In the genomic region with DNA sequence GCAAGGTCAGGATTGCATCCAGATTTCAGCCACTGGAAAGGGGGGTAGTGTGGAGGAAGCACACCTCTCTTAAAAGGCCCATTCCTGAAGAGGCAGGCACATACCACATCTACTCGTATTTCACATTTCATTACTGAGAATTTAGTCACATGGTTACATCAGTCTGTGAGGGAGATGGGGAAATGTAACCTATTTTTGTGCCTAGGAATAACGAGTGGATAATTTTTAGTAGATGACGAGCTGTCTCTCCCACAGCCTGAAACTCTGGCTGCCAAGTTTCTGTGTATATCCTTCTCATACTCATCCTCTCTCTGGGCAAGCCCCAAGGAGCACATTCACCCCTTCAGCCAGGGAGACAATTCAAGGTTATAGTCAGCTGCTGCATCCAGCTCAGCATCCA, we compare ENCODE assay signal across 1 cellular context.
TF ChIP-seq lines count a peak whose summit lies in the region.

No MANE protein-coding gene starts in this region.

TF ChIP-seq in H1, 55 proteins besides CTCF, POLR2A, EP300 and RAD21:
- TF ChIP-seq, protein P1, sequence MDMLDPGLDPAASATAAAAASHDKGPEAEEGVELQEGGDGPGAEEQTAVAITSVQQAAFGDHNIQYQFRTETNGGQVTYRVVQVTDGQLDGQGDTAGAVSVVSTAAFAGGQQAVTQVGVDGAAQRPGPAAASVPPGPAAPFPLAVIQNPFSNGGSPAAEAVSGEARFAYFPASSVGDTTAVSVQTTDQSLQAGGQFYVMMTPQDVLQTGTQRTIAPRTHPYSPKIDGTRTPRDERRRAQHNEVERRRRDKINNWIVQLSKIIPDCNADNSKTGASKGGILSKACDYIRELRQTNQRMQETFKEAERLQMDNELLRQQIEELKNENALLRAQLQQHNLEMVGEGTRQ (IDR thresholded peaks at IDR 0.05; ENCODE audit: low read length), result no peak
- TF ChIP-seq HDAC6 (IDR thresholded peaks at IDR 0.05; ENCODE audit: low read depth, low read length) (no peak), EGR1 (IDR thresholded peaks at IDR 0.05; ENCODE audit: borderline replicate concordance, low read depth, low read length) (no peak), RBBP5 (IDR thresholded peaks at IDR 0.05; ENCODE audit: borderline replicate concordance, low read depth, low read length) (no peak), TEAD4 (IDR thresholded peaks at IDR 0.05; ENCODE audit: low read depth, low read length) (no peak), SUZ12 (IDR thresholded peaks at IDR 0.05; ENCODE audit: low read length) (no peak), RFX5 (IDR thresholded peaks at IDR 0.05; ENCODE audit: borderline replicate concordance, low read depth, low read length) (no peak), SP2 (IDR thresholded peaks at IDR 0.05; ENCODE audit: low read length) (no peak), RXRA (IDR thresholded peaks at IDR 0.05; ENCODE audit: insufficient read depth, low read depth, low read length) (no peak), ZNF274 (IDR thresholded peaks at IDR 0.05; ENCODE audit: borderline replicate concordance, extremely low read depth, low read length) (no peak), CEBPB (IDR thresholded peaks at IDR 0.05; ENCODE audit: low read depth, low read length) (no peak), CTBP2 (IDR thresholded peaks at IDR 0.05; ENCODE audit: borderline replicate concordance, insufficient read depth, insufficient read length, low read length) (no peak)
- TF ChIP-seq, protein P2, sequence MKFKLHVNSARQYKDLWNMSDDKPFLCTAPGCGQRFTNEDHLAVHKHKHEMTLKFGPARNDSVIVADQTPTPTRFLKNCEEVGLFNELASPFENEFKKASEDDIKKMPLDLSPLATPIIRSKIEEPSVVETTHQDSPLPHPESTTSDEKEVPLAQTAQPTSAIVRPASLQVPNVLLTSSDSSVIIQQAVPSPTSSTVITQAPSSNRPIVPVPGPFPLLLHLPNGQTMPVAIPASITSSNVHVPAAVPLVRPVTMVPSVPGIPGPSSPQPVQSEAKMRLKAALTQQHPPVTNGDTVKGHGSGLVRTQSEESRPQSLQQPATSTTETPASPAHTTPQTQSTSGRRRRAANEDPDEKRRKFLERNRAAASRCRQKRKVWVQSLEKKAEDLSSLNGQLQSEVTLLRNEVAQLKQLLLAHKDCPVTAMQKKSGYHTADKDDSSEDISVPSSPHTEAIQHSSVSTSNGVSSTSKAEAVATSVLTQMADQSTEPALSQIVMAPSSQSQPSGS (IDR thresholded peaks at IDR 0.05; ENCODE audit: low read length), result no peak
- TF ChIP-seq, protein P3, sequence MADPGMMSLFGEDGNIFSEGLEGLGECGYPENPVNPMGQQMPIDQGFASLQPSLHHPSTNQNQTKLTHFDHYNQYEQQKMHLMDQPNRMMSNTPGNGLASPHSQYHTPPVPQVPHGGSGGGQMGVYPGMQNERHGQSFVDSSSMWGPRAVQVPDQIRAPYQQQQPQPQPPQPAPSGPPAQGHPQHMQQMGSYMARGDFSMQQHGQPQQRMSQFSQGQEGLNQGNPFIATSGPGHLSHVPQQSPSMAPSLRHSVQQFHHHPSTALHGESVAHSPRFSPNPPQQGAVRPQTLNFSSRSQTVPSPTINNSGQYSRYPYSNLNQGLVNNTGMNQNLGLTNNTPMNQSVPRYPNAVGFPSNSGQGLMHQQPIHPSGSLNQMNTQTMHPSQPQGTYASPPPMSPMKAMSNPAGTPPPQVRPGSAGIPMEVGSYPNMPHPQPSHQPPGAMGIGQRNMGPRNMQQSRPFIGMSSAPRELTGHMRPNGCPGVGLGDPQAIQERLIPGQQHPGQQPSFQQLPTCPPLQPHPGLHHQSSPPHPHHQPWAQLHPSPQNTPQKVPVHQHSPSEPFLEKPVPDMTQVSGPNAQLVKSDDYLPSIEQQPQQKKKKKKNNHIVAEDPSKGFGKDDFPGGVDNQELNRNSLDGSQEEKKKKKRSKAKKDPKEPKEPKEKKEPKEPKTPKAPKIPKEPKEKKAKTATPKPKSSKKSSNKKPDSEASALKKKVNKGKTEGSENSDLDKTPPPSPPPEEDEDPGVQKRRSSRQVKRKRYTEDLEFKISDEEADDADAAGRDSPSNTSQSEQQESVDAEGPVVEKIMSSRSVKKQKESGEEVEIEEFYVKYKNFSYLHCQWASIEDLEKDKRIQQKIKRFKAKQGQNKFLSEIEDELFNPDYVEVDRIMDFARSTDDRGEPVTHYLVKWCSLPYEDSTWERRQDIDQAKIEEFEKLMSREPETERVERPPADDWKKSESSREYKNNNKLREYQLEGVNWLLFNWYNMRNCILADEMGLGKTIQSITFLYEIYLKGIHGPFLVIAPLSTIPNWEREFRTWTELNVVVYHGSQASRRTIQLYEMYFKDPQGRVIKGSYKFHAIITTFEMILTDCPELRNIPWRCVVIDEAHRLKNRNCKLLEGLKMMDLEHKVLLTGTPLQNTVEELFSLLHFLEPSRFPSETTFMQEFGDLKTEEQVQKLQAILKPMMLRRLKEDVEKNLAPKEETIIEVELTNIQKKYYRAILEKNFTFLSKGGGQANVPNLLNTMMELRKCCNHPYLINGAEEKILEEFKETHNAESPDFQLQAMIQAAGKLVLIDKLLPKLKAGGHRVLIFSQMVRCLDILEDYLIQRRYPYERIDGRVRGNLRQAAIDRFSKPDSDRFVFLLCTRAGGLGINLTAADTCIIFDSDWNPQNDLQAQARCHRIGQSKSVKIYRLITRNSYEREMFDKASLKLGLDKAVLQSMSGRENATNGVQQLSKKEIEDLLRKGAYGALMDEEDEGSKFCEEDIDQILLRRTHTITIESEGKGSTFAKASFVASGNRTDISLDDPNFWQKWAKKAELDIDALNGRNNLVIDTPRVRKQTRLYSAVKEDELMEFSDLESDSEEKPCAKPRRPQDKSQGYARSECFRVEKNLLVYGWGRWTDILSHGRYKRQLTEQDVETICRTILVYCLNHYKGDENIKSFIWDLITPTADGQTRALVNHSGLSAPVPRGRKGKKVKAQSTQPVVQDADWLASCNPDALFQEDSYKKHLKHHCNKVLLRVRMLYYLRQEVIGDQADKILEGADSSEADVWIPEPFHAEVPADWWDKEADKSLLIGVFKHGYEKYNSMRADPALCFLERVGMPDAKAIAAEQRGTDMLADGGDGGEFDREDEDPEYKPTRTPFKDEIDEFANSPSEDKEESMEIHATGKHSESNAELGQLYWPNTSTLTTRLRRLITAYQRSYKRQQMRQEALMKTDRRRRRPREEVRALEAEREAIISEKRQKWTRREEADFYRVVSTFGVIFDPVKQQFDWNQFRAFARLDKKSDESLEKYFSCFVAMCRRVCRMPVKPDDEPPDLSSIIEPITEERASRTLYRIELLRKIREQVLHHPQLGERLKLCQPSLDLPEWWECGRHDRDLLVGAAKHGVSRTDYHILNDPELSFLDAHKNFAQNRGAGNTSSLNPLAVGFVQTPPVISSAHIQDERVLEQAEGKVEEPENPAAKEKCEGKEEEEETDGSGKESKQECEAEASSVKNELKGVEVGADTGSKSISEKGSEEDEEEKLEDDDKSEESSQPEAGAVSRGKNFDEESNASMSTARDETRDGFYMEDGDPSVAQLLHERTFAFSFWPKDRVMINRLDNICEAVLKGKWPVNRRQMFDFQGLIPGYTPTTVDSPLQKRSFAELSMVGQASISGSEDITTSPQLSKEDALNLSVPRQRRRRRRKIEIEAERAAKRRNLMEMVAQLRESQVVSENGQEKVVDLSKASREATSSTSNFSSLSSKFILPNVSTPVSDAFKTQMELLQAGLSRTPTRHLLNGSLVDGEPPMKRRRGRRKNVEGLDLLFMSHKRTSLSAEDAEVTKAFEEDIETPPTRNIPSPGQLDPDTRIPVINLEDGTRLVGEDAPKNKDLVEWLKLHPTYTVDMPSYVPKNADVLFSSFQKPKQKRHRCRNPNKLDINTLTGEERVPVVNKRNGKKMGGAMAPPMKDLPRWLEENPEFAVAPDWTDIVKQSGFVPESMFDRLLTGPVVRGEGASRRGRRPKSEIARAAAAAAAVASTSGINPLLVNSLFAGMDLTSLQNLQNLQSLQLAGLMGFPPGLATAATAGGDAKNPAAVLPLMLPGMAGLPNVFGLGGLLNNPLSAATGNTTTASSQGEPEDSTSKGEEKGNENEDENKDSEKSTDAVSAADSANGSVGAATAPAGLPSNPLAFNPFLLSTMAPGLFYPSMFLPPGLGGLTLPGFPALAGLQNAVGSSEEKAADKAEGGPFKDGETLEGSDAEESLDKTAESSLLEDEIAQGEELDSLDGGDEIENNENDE (IDR thresholded peaks at IDR 0.05; ENCODE audit: insufficient replicate concordance, low read length), result no peak
- TF ChIP-seq, protein P4, sequence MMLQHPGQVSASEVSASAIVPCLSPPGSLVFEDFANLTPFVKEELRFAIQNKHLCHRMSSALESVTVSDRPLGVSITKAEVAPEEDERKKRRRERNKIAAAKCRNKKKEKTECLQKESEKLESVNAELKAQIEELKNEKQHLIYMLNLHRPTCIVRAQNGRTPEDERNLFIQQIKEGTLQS (IDR thresholded peaks at IDR 0.05; ENCODE audit: insufficient read depth, low read depth, low read length), result no peak
